ENCODE assay signal across 11 cellular contexts in genomic region chr7:38425509-38425908, GRCh38.
DNase-seq lines count a peak whose midpoint lies in the region; ATAC-seq and TF ChIP-seq lines count a peak whose summit lies in the region.
"Had no signal": no experiment of that assay in that cellular context is flagged by ENCODE, and none has a peak within 500 bp of the region (broad histone marks: within the 10 kb centered on the region; RNA-seq: fewer than 3 reads in every experiment).

No MANE protein-coding gene starts in this region.

- H3K4me3 Mint-ChIP-seq in CD4-positive, CD25-positive, alpha-beta regulatory T cell, result peak overlapping the region in 2 of 4 donors; percentile 65 to 67
- H3K4me3 Mint-ChIP-seq in activated T-cell treated with anti-CD3 and anti-CD28 coated beads, Interleukin-2, amount 50 U/mL, for 4 hours, result peak overlapping the region; percentile 13

- H3K27ac ChIP-seq in CD4-positive, CD25-positive, alpha-beta regulatory T cell (ENCODE audit: insufficient read depth, low read length, poor library complexity, severe bottlenecking), result no peak overlapping the region
- H3K27ac ChIP-seq: upper lobe of right lung had no signal

- H3K36me3 ChIP-seq in CD4-positive, CD25-positive, alpha-beta regulatory T cell (ENCODE audit: control insufficient read depth, insufficient read depth, low read length), result no peaks in the 10 kb centered on the region
- H3K36me3 ChIP-seq: upper lobe of right lung had no signal

- no peak for TF ChIP-seq CTCF in foreskin fibroblast (IDR thresholded peaks at IDR 0.05; ENCODE audit: low read depth, low read length)

- H3K9me3 ChIP-seq in CD4-positive, CD25-positive, alpha-beta regulatory T cell (ENCODE audit: control insufficient read depth in 2 of 2, low read length in 2 of 2), result no peaks in the 10 kb centered on the region
- H3K9me3 ChIP-seq: upper lobe of right lung had no signal

- H3K27me3 ChIP-seq in CD4-positive, CD25-positive, alpha-beta regulatory T cell (ENCODE audit: control insufficient read depth, insufficient read depth, low read length), result peaks cover 5% of the 10 kb centered on the region
- H3K27me3 ChIP-seq: upper lobe of right lung had no signal

- peak in 1 of 3 donors; percentile 30 for DNase-seq in CD4-positive, CD25-positive, alpha-beta regulatory T cell
- no peak for DNase-seq in activated T-cell treated with anti-CD3 and anti-CD28 coated beads, Interleukin-2, amount 50 U/mL, for 4 hours
- DNase-seq in NCI-H1417 treated with DMSO at 0.1 percent for 48 hours (lab: John Stamatoyannopoulos, UW), result no peak
- DNase-seq in foreskin fibroblast, result no peak
- no peak for DNase-seq in DMS114 treated with DMSO at 0.1 percent for 48 hours (lab: John Stamatoyannopoulos, UW; ENCODE audit: unreplicated experiment)
- DNase-seq in AML-193 (lab: John Stamatoyannopoulos, UW), result no peak
- DNase-seq: NCI-H146, upper lobe of right lung had no signal

- peak overlapping the region; percentile 1 for H3K4me3 ChIP-seq in CD4-positive, CD25-positive, alpha-beta regulatory T cell (ENCODE audit: low read depth, low read length)
- H3K4me3 ChIP-seq in foreskin fibroblast (ENCODE audit: low read depth in 1 of 2, low read length in 2 of 2), result no peak overlapping the region
- H3K4me3 ChIP-seq: upper lobe of right lung had no signal

- peaks cover 4% of the 10 kb centered on the region for H3K27me3 Mint-ChIP-seq in CD4-positive, CD25-positive, alpha-beta regulatory T cell
- peaks cover 2% of the 10 kb centered on the region for H3K27me3 Mint-ChIP-seq in activated T-cell treated with anti-CD3 and anti-CD28 coated beads, Interleukin-2, amount 50 U/mL, for 4 hours (ENCODE audit: low read depth)

- H3K4me1 ChIP-seq in CD4-positive, CD25-positive, alpha-beta regulatory T cell (ENCODE audit: control insufficient read depth, insufficient read depth, low read length, poor library complexity, severe bottlenecking), result peaks cover 4% of the 10 kb centered on the region
- H3K4me1 ChIP-seq: upper lobe of right lung had no signal

- no peaks in the 10 kb centered on the region for H3K36me3 Mint-ChIP-seq in CD4-positive, CD25-positive, alpha-beta regulatory T cell
- H3K36me3 Mint-ChIP-seq in activated T-cell treated with anti-CD3 and anti-CD28 coated beads, Interleukin-2, amount 50 U/mL, for 4 hours (ENCODE audit: insufficient read depth), result no peaks in the 10 kb centered on the region

- peak in 1 of 2 donors; percentile 48 for ATAC-seq in CD4-positive, CD25-positive, alpha-beta regulatory T cell (ENCODE audit: low read depth in 2 of 2)
- peak; percentile 74 for ATAC-seq in GM19372 (IDR thresholded peaks at IDR 0.05; ENCODE audit: low read depth, unreplicated experiment)
- peak; percentile 75 for ATAC-seq in HG03175 (IDR thresholded peaks at IDR 0.05; ENCODE audit: unreplicated experiment)
- ATAC-seq in activated T-cell treated with anti-CD3 and anti-CD28 coated beads, Interleukin-2, amount 50 U/mL, for 4 hours, result peak; percentile 33 to 43
- ATAC-seq: Panc1, upper lobe of right lung had no signal

- peaks cover 7 to 39% (median 18%) of the 10 kb centered on the region in 4 donors for H3K4me1 Mint-ChIP-seq in CD4-positive, CD25-positive, alpha-beta regulatory T cell
- H3K4me1 Mint-ChIP-seq in activated T-cell treated with anti-CD3 and anti-CD28 coated beads, Interleukin-2, amount 50 U/mL, for 4 hours (ENCODE audit: low read depth), result peaks cover 52% of the 10 kb centered on the region

- H3K9me3 Mint-ChIP-seq in CD4-positive, CD25-positive, alpha-beta regulatory T cell, result peaks cover 0 to 7% (median 0%) of the 10 kb centered on the region in 7 donors
- peaks cover 4% of the 10 kb centered on the region for H3K9me3 Mint-ChIP-seq in activated T-cell treated with anti-CD3 and anti-CD28 coated beads, Interleukin-2, amount 50 U/mL, for 4 hours

- H3K27ac Mint-ChIP-seq in CD4-positive, CD25-positive, alpha-beta regulatory T cell, result peak overlapping the region in 2 of 3 donors; percentile 63 to 69
